In the genomic region with DNA sequence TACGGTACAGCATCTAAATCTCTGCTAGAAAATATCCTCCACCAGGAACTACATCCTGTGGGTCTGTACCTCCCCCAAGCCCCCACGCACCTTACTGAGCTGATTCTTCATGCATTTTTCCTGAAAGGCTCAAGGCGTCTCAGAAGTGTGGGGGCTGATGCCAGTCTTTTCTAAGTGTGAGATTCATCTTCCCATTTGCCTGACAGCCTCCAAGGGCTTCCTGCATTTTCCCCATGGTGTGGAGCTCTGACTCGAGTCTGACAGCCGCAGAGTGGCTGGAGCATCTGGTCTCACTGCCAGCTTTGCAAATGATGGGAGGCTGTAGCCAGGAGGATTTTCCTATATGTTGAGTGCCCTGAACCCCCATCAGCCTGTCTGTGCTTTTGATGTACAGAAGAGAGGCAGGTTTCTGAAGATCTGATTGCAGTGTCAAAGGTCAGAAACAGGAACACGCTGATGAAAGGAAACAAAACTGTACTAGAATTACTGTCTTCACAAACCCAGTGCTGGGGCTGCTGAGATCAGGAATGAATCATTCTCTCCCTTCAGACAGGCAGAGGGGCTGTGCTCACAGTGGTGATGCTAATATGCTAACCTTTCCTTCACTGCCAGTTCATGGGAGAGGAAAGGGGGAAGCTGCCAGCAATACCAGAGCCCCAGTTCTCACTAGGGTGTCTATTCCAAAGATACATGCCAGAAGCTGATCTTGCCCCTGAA, we compare ENCODE assay signal across 26 cellular contexts.
"Had no signal": no experiment of that assay in that cellular context is flagged by ENCODE, and none has a peak within 500 bp of the region (broad histone marks: within the 10 kb centered on the region; RNA-seq: fewer than 3 reads in every experiment).

No MANE protein-coding gene starts in this region.

- ATAC-seq: activated CD4-positive, CD25-positive, alpha-beta regulatory T cell treated with anti-CD3 and anti-CD28 coated beads, Interleukin-2, amount 50 U/mL, for 24 hours; activated CD8-positive, alpha-beta memory T cell treated with anti-CD3 and anti-CD28 coated beads, Interleukin-2, amount 10 ng/mL, durations not matched to agents 7 days and 5 days; activated T-cell treated with anti-CD3 and anti-CD28 coated beads, Interleukin-2, amount 50 U/mL, for 72 hours; left ventricle myocardium superior; right lobe of liver; stimulated activated memory B cell treated with anti-CD40 and anti-IgM and Interleukin-4, amounts not matched to agents 10 μg/mL and 1 μg/mL and 100 μg/mL, for 72 hours had no signal

- H3K9me3 ChIP-seq: right lobe of liver, SK-N-SH had no signal

- H3K27ac ChIP-seq: epithelial cell of prostate, esophagus squamous epithelium, right lobe of liver, skin epidermis, tibial nerve, WERI-Rb-1 had no signal

- H3K27me3 ChIP-seq: right lobe of liver, tibial nerve had no signal

- H3K27ac Mint-ChIP-seq: activated CD4-positive, alpha-beta memory T cell treated with anti-CD3 and anti-CD28 coated beads, Interleukin-2, amount 10 ng/mL, durations not matched to agents 7 days and 5 days; activated CD4-positive, alpha-beta T cell treated with anti-CD3 and anti-CD28 coated beads, Interleukin-2, amount 10 ng/mL, durations not matched to agents 7 days and 5 days; activated CD8-positive, alpha-beta memory T cell treated with anti-CD3 and anti-CD28 coated beads, Interleukin-2, amount 10 ng/mL, durations not matched to agents 7 days and 5 days; activated naive CD4-positive, alpha-beta T cell treated with anti-CD3 and anti-CD28 coated beads for 36 hours; activated naive CD8-positive, alpha-beta T cell treated with anti-CD3 and anti-CD28 coated beads, Interleukin-2, amount 10 ng/mL, durations not matched to agents 7 days and 5 days; activated T-cell treated with anti-CD3 and anti-CD28 coated beads, Interleukin-2, amount 50 U/mL, for 72 hours; stimulated activated memory B cell treated with anti-CD40 and anti-IgM and Interleukin-4, amounts not matched to agents 10 μg/mL and 1 μg/mL and 100 μg/mL, for 72 hours; T-helper 1 cell treated with Interleukin-12 subunit alpha and Interleukin-12 subunit beta and Interleukin-4 antibody, amounts not matched to agents 30 μg/mL and 1 μg/mL, for 36 hours had no signal

- H3K4me3 ChIP-seq: esophagus squamous epithelium, right lobe of liver, skin epidermis, tibial nerve had no signal

- H3K36me3 ChIP-seq: esophagus squamous epithelium, right lobe of liver, tibial nerve, WERI-Rb-1 had no signal

- DNase-seq: activated CD4-positive, alpha-beta memory T cell treated with anti-CD3 and anti-CD28 coated beads, Interleukin-2, amount 10 ng/mL, durations not matched to agents 7 days and 5 days; activated CD4-positive, alpha-beta T cell treated with anti-CD3 and anti-CD28 coated beads, Interleukin-2, amount 10 ng/mL, durations not matched to agents 7 days and 5 days; activated CD8-positive, alpha-beta memory T cell treated with anti-CD3 and anti-CD28 coated beads, Interleukin-2, amount 10 ng/mL, durations not matched to agents 7 days and 5 days; activated naive CD4-positive, alpha-beta T cell treated with anti-CD3 and anti-CD28 coated beads for 36 hours; activated naive CD8-positive, alpha-beta T cell treated with anti-CD3 and anti-CD28 coated beads, Interleukin-2, amount 10 ng/mL, durations not matched to agents 7 days and 5 days; activated T-cell treated with anti-CD3 and anti-CD28 coated beads, Interleukin-2, amount 50 U/mL, for 72 hours; central memory CD4-positive, alpha-beta T cell; dermis blood vessel endothelial cell; effector CD8-positive, alpha-beta T cell; esophagus squamous epithelium; foreskin melanocyte; islet precursor cell; left ventricle myocardium superior; right lobe of liver; SK-N-SH; stimulated activated CD4-positive, alpha-beta T cell treated with anti-CD3 and anti-CD28 coated beads, Interleukin-4, amount 100 ng/mL, for 4 hours; stimulated activated CD8-positive, alpha-beta memory T cell treated with anti-CD3 and anti-CD28 coated beads, Interleukin-4, amount 100 ng/mL, for 48 hours; SW 1271; T-helper 9 cell; WERI-Rb-1 had no signal

- H3K9ac ChIP-seq: SK-N-SH had no signal

- H3K27me3 Mint-ChIP-seq: activated CD4-positive, alpha-beta T cell treated with anti-CD3 and anti-CD28 coated beads, Interleukin-2, amount 10 ng/mL, durations not matched to agents 7 days and 5 days; activated CD8-positive, alpha-beta memory T cell treated with anti-CD3 and anti-CD28 coated beads, Interleukin-2, amount 10 ng/mL, durations not matched to agents 7 days and 5 days had no signal

- H3K9me3 Mint-ChIP-seq: activated CD4-positive, alpha-beta memory T cell treated with anti-CD3 and anti-CD28 coated beads, Interleukin-2, amount 10 ng/mL, durations not matched to agents 7 days and 5 days; activated T-cell treated with anti-CD3 and anti-CD28 coated beads, Interleukin-2, amount 50 U/mL, for 72 hours had no signal

- H3K4me1 ChIP-seq: esophagus squamous epithelium, right lobe of liver, tibial nerve had no signal

- H3K4me1 Mint-ChIP-seq: activated CD4-positive, alpha-beta memory T cell treated with anti-CD3 and anti-CD28 coated beads, Interleukin-2, amount 10 ng/mL, durations not matched to agents 7 days and 5 days; activated CD4-positive, alpha-beta T cell treated with anti-CD3 and anti-CD28 coated beads, Interleukin-2, amount 10 ng/mL, durations not matched to agents 7 days and 5 days; activated CD8-positive, alpha-beta memory T cell treated with anti-CD3 and anti-CD28 coated beads, Interleukin-2, amount 10 ng/mL, durations not matched to agents 7 days and 5 days; activated naive CD8-positive, alpha-beta T cell treated with anti-CD3 and anti-CD28 coated beads, Interleukin-2, amount 10 ng/mL, durations not matched to agents 7 days and 5 days; stimulated activated memory B cell treated with anti-CD40 and anti-IgM and Interleukin-4, amounts not matched to agents 10 μg/mL and 1 μg/mL and 100 μg/mL, for 72 hours had no signal

- H3K36me3 Mint-ChIP-seq: activated CD8-positive, alpha-beta memory T cell treated with anti-CD3 and anti-CD28 coated beads, Interleukin-2, amount 10 ng/mL, durations not matched to agents 7 days and 5 days; activated naive CD8-positive, alpha-beta T cell treated with anti-CD3 and anti-CD28 coated beads, Interleukin-2, amount 10 ng/mL, durations not matched to agents 7 days and 5 days; stimulated activated memory B cell treated with anti-CD40 and anti-IgM and Interleukin-4, amounts not matched to agents 10 μg/mL and 1 μg/mL and 100 μg/mL, for 72 hours had no signal

- H3K4me2 ChIP-seq: SK-N-SH had no signal

- H3K4me3 Mint-ChIP-seq: activated CD4-positive, alpha-beta memory T cell treated with anti-CD3 and anti-CD28 coated beads, Interleukin-2, amount 10 ng/mL, durations not matched to agents 7 days and 5 days; activated CD4-positive, alpha-beta T cell treated with anti-CD3 and anti-CD28 coated beads, Interleukin-2, amount 10 ng/mL, durations not matched to agents 7 days and 5 days; activated CD8-positive, alpha-beta memory T cell treated with anti-CD3 and anti-CD28 coated beads, Interleukin-2, amount 10 ng/mL, durations not matched to agents 7 days and 5 days; activated naive CD4-positive, alpha-beta T cell treated with anti-CD3 and anti-CD28 coated beads for 36 hours; activated naive CD8-positive, alpha-beta T cell treated with anti-CD3 and anti-CD28 coated beads, Interleukin-2, amount 10 ng/mL, durations not matched to agents 7 days and 5 days; activated T-cell treated with anti-CD3 and anti-CD28 coated beads, Interleukin-2, amount 50 U/mL, for 72 hours; stimulated activated memory B cell treated with anti-CD40 and anti-IgM and Interleukin-4, amounts not matched to agents 10 μg/mL and 1 μg/mL and 100 μg/mL, for 72 hours; T-helper 1 cell treated with Interleukin-12 subunit alpha and Interleukin-12 subunit beta and Interleukin-4 antibody, amounts not matched to agents 30 μg/mL and 1 μg/mL, for 36 hours had no signal
